In the genomic region with DNA sequence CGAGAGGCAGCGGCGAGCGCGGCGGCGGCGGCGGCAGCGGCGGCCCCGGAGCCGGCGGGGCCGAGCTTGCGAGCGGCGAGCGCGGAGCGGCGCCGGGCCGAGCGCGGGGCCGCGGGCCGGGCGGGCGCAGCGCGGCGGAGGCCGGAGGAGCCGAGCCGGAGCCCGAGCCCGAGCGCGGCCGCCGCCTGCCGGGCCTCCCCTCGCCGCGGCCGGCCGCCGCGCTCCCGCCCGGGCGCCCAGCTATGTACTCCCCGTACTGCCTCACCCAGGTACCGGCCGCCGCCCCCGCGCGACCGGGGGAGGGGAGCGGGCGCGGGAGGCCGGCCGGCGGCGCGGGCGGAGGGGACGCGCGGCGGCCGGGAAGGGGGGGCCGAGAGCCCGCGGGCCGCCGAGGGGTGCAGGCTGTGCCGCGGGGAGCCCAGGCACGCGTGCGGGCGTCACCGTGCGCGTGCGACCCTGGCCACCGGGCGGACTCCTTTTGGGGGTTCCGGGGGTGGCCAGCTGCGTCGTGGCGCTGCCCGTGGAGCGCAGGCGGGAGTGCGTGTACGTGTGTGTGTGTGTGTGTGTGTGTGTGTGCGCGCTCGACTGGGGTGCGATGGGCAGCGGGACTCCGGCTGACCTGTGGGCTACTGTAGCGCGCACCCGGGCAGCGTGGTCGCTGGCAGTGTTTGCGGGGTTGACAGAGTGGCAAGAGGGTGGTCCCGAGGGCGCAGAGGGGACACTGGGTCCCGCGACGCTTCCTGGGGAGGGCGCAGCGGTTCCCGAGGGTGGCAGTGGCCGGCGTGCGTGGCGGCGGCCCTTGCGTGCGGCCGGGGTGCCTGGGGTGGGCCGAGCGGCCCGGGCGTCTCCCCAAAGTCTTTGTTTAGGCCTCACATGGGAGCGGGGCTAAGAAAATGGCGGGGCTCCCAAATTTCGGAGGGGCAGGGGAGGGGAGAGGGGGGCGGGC, we compare ENCODE assay signal across 8 cellular contexts. TPM values are rescaled to one million over a fixed set of nuclear protein-coding genes. Genes with fewer than 3 reads are reported as not detected.
DNase-seq lines count a peak whose midpoint lies in the region; ATAC-seq, FAIRE-seq and TF ChIP-seq lines count a peak whose summit lies in the region.

No MANE protein-coding gene starts in this region.

- peaks cover 77% of the 10 kb centered on the region for H3K27me3 Mint-ChIP-seq in astrocyte (ENCODE audit: low read depth, unreplicated experiment)
- H3K27me3 Mint-ChIP-seq in stimulated activated naive CD8-positive, alpha-beta T cell treated with anti-CD3 and anti-CD28 coated beads, Interleukin-15, Interleukin-2, amounts not matched to agents 100 ng/mL and 50 ng/mL, for 24 hours: peaks cover 10% of the 10 kb centered on the region

- no peak for TF ChIP-seq CTCF in AG09309 (IDR thresholded peaks at IDR 0.05; ENCODE audit: control insufficient read depth, insufficient read depth, low read depth, low read length, missing control alignments)
- TF ChIP-seq CTCF in astrocyte (IDR thresholded peaks at IDR 0.05; ENCODE audit: insufficient read depth, low read depth, low read length): no peak

- H3K79me1 ChIP-seq in mesendoderm (ENCODE audit: low read length): no peaks in the 10 kb centered on the region

- H4K8ac ChIP-seq in mesendoderm (ENCODE audit: low read depth, low read length): no peak overlapping the region

- H3K9me3 ChIP-seq in astrocyte (ENCODE audit: insufficient read depth, low read depth, low read length): no peaks in the 10 kb centered on the region

- peak overlapping the region; percentile 75 for H2AFZ ChIP-seq in astrocyte (ENCODE audit: low read depth, low read length)

- peaks cover 6% of the 10 kb centered on the region for H3K9me3 Mint-ChIP-seq in astrocyte (ENCODE audit: unreplicated experiment)
- H3K9me3 Mint-ChIP-seq in stimulated activated naive CD8-positive, alpha-beta T cell treated with anti-CD3 and anti-CD28 coated beads, Interleukin-15, Interleukin-2, amounts not matched to agents 100 ng/mL and 50 ng/mL, for 24 hours: no peaks in the 10 kb centered on the region

- H3K27ac ChIP-seq in astrocyte (ENCODE audit: low read depth, low read length): peak overlapping the region; percentile 63
- no peak overlapping the region for H3K27ac ChIP-seq in mesendoderm (ENCODE audit: low read depth, low read length)

- peaks cover 36% of the 10 kb centered on the region for H4K20me1 ChIP-seq in astrocyte (ENCODE audit: insufficient read depth, low read length)

- no peaks in the 10 kb centered on the region for H3K4me1 Mint-ChIP-seq in astrocyte (ENCODE audit: low read depth, unreplicated experiment)
- peaks cover 7% of the 10 kb centered on the region for H3K4me1 Mint-ChIP-seq in stimulated activated naive CD8-positive, alpha-beta T cell treated with anti-CD3 and anti-CD28 coated beads, Interleukin-15, Interleukin-2, amounts not matched to agents 100 ng/mL and 50 ng/mL, for 24 hours (ENCODE audit: low read depth)

- peaks cover 19% of the 10 kb centered on the region for H3K4me1 ChIP-seq in astrocyte (ENCODE audit: insufficient read depth, low read length)
- no peaks in the 10 kb centered on the region for H3K4me1 ChIP-seq in mesendoderm (ENCODE audit: control insufficient read depth, low read depth, low read length)

- H2BK5ac ChIP-seq in mesendoderm (ENCODE audit: low read length): no peak overlapping the region

- WGBS in mesendoderm (ENCODE audit: extremely low coverage, insufficient coverage, low lambda C conversion rate): no CpG with 5 or more reads among the region's 138 CpGs

- H3K4me2 ChIP-seq in astrocyte (ENCODE audit: low read length) (peak overlapping the region; percentile 86), mesendoderm (ENCODE audit: low read length) (no peak overlapping the region)

- no peak for FAIRE-seq in astrocyte (lab: Jason Lieb, UNC)

- H3K4me3 Mint-ChIP-seq in astrocyte (ENCODE audit: unreplicated experiment): peak overlapping the region; percentile 87
- H3K4me3 Mint-ChIP-seq in stimulated activated naive CD8-positive, alpha-beta T cell treated with anti-CD3 and anti-CD28 coated beads, Interleukin-15, Interleukin-2, amounts not matched to agents 100 ng/mL and 50 ng/mL, for 24 hours: peak overlapping the region; percentile 82

- H4K5ac ChIP-seq in mesendoderm (ENCODE audit: low read length): no peak overlapping the region

- peaks cover 11% of the 10 kb centered on the region for H3K36me3 Mint-ChIP-seq in astrocyte (ENCODE audit: low read depth, unreplicated experiment)
- peaks cover 4% of the 10 kb centered on the region for H3K36me3 Mint-ChIP-seq in stimulated activated naive CD8-positive, alpha-beta T cell treated with anti-CD3 and anti-CD28 coated beads, Interleukin-15, Interleukin-2, amounts not matched to agents 100 ng/mL and 50 ng/mL, for 24 hours (ENCODE audit: low read depth)

- DNase-seq in AG09309 (ENCODE audit: low read depth) (no peak), HCEC 1CT (peak; percentile 24), astrocyte (ENCODE audit: low read depth) (no peak), iris pigment epithelial cell (ENCODE audit: low read depth) (peak; percentile 41), KG1 (lab: John Stamatoyannopoulos, UW) (no peak), mesendoderm (no peak)

- peak overlapping the region; percentile 87 for H3K9ac ChIP-seq in astrocyte (ENCODE audit: low read length)
- no peak overlapping the region for H3K9ac ChIP-seq in mesendoderm (ENCODE audit: low read length)

- H3K36me3 ChIP-seq in astrocyte (ENCODE audit: insufficient read depth, low read length) (peaks cover 5% of the 10 kb centered on the region), mesendoderm (ENCODE audit: control insufficient read depth, insufficient read depth, low read length) (no peaks in the 10 kb centered on the region)

- H3K4ac ChIP-seq in mesendoderm (ENCODE audit: low read depth, low read length): no peak overlapping the region

- H2BK120ac ChIP-seq in mesendoderm (ENCODE audit: low read depth, low read length): no peak overlapping the region

- H3K4me3 ChIP-seq in AG09309 (ENCODE audit: control insufficient read depth, low read depth, low read length) (peak overlapping the region; percentile 78), astrocyte (ENCODE audit: insufficient read depth, low read depth, low read length) (peak overlapping the region; percentile 72), mesendoderm (ENCODE audit: low read length) (no peak overlapping the region)

- H2BK15ac ChIP-seq in mesendoderm (replicated peaks; ENCODE audit: low read depth): no peak overlapping the region

- H3K56ac ChIP-seq in mesendoderm (ENCODE audit: low read length): no peak overlapping the region

- no peaks in the 10 kb centered on the region for H3K27me3 ChIP-seq in astrocyte (ENCODE audit: insufficient read depth, low read length)
- peaks cover 36% of the 10 kb centered on the region for H3K27me3 ChIP-seq in mesendoderm (ENCODE audit: insufficient read depth, low read length, poor library complexity)

- no peak overlapping the region for H3K27ac Mint-ChIP-seq in astrocyte (ENCODE audit: unreplicated experiment)
- H3K27ac Mint-ChIP-seq in stimulated activated naive CD8-positive, alpha-beta T cell treated with anti-CD3 and anti-CD28 coated beads, Interleukin-15, Interleukin-2, amounts not matched to agents 100 ng/mL and 50 ng/mL, for 24 hours: peak overlapping the region; percentile 72

- no peak overlapping the region for H2AK5ac ChIP-seq in mesendoderm (ENCODE audit: low read length)

- H3K23ac ChIP-seq in mesendoderm (ENCODE audit: low read length): no peak overlapping the region

- ATAC-seq in GM19463 (IDR thresholded peaks at IDR 0.05; ENCODE audit: unreplicated experiment): no peak

- H3K79me2 ChIP-seq in astrocyte (ENCODE audit: insufficient read depth, low read length): peaks cover 53% of the 10 kb centered on the region
- no peaks in the 10 kb centered on the region for H3K79me2 ChIP-seq in mesendoderm (ENCODE audit: control insufficient read depth, insufficient read depth, low read length)

- no peak overlapping the region for H3K18ac ChIP-seq in mesendoderm (ENCODE audit: low read length)

RNA-seq across cellular contexts. Expression of a gene that starts 0.6 kb away (rescaled TPM):
- 8.4 and 9.6 TPM in 2 replicates for total RNA-seq in astrocyte
- 0.07 TPM for polyA plus RNA-seq in mesendoderm (2013, experiment 1 of 2)
- 0.10 TPM for polyA plus RNA-seq in mesendoderm (2013, experiment 2 of 2)

RNA-seq across cellular contexts. Expression of a gene that starts 26.5 kb away (rescaled TPM):
- total RNA-seq in astrocyte: 0.14 TPM in 1 of 2 replicates, not detected in the other
- polyA plus RNA-seq in mesendoderm (2013, experiment 1 of 2): 0.03 TPM
- 0.01 TPM for polyA plus RNA-seq in mesendoderm (2013, experiment 2 of 2)

RNA-seq across cellular contexts. Expression of a gene that starts 38.8 kb away (rescaled TPM):
- total RNA-seq in astrocyte: 34.0 and 35.5 TPM in 2 replicates
- 64.6 TPM for polyA plus RNA-seq in mesendoderm (2013, experiment 1 of 2)
- 65.6 TPM for polyA plus RNA-seq in mesendoderm (2013, experiment 2 of 2)

RNA-seq across cellular contexts. Expression of a gene that starts 50.2 kb away (rescaled TPM):
- 40.6 and 48.5 TPM in 2 replicates for total RNA-seq in astrocyte
- polyA plus RNA-seq in mesendoderm (2013, experiment 1 of 2): 84.9 TPM
- polyA plus RNA-seq in mesendoderm (2013, experiment 2 of 2): 85.2 TPM

RNA-seq across cellular contexts. Expression of a gene that starts 57.5 kb away (rescaled TPM):
- 2,193 and 2,309 TPM in 2 replicates for total RNA-seq in astrocyte
- polyA plus RNA-seq in mesendoderm (2013, experiment 1 of 2): 708 TPM
- polyA plus RNA-seq in mesendoderm (2013, experiment 2 of 2): 707 TPM

Comparison
In these comparisons a context has a peak if more than half of its experiments do, and no peak if none do; other contexts are left out.
1. DNase-seq: peak in HCEC 1CT (single experiment) and iris pigment epithelial cell (single experiment); none in AG09309 (single experiment), astrocyte (single experiment), KG1 (single experiment) and mesendoderm (single experiment).